In genomic region chr20:34956041-34956458, GRCh38 we compare ENCODE assay signal across 8 cellular contexts. TPM values are rescaled to one million over a fixed set of nuclear protein-coding genes. Genes with fewer than 3 reads are reported as not detected.
A peak's percentile ranks its signal among the peaks of the same experiment; 100 is the strongest.
DNase-seq lines count a peak whose midpoint lies in the region; ATAC-seq and TF ChIP-seq lines count a peak whose summit lies in the region.

No MANE protein-coding gene starts in this region.

- TF ChIP-seq POLR2A in breast epithelium (IDR thresholded peaks at IDR 0.05), result no peak

- H3K27me3 ChIP-seq in right atrium auricular region (no peaks in the 10 kb centered on the region), breast epithelium (no peaks in the 10 kb centered on the region), mononuclear cell (ENCODE audit: insufficient read depth, low read length) (no peaks in the 10 kb centered on the region)

- TF ChIP-seq CTCF in right atrium auricular region (IDR thresholded peaks at IDR 0.05) (peak; percentile 9 to 16), breast epithelium (IDR thresholded peaks at IDR 0.05) (no peak)

- H3K36me3 ChIP-seq in right atrium auricular region, result no peaks in the 10 kb centered on the region
- no peaks in the 10 kb centered on the region for H3K36me3 ChIP-seq in breast epithelium

- H3K4me3 ChIP-seq in right atrium auricular region (peak overlapping the region; percentile 67 to 70), breast epithelium (peak overlapping the region; percentile 56 to 81 (median 71)), mononuclear cell (ENCODE audit: low read length) (peak overlapping the region; percentile 66)

- no peak for ATAC-seq in GM19023 (IDR thresholded peaks at IDR 0.05; ENCODE audit: unreplicated experiment)

- intact Hi-C loops in cardiac septum (cut with DNase I) (loop anchor here (5.0 kb wide), 1 partner anchor 129 kb away; the partner anchor contains the start of gene NCOA6), breast epithelium (cut with DNase I; ENCODE audit: low total_unique reads) (loop anchor here (5.0 kb wide), 1 partner anchor 84 kb away; the partner anchor contains the start of gene GGT7)

- H3K9me3 ChIP-seq in right atrium auricular region, result no peaks in the 10 kb centered on the region
- no peaks in the 10 kb centered on the region for H3K9me3 ChIP-seq in breast epithelium
- H3K9me3 ChIP-seq in mononuclear cell (ENCODE audit: low read depth, low read length), result no peaks in the 10 kb centered on the region

- H3K4me1 ChIP-seq in right atrium auricular region, result peaks cover 0 to 13% of the 10 kb centered on the region in 2 donors
- H3K4me1 ChIP-seq in breast epithelium, result peaks cover 0 to 4% of the 10 kb centered on the region in 2 donors
- H3K4me1 ChIP-seq in mononuclear cell (ENCODE audit: insufficient read depth, low read length), result peaks cover 16% of the 10 kb centered on the region

- H3K27ac ChIP-seq in right atrium auricular region, result peak overlapping the region; percentile 94 to 95
- H3K27ac ChIP-seq in breast epithelium, result peak overlapping the region; percentile 90 to 94

- no peak for DNase-seq in right atrium auricular region (ENCODE audit: low spot score)
- no peak for DNase-seq in cardiac septum (ENCODE audit: low spot score)
- no peak for DNase-seq in breast epithelium (ENCODE audit: low spot score in 2 of 2)
- DNase-seq in HuH-7 (ENCODE audit: low spot score), result no peak
- DNase-seq in GM19238 (ENCODE audit: insufficient read length, low spot score), result no peak
- DNase-seq in SW480 (ENCODE audit: low spot score), result no peak

RNA-seq across cellular contexts. Expression of gene MYH7B, which starts 0.4 kb away (rescaled TPM):
- total RNA-seq in right atrium auricular region (10 to 100 TPM; 24.4 to 34.9 TPM), cardiac septum (238 TPM), breast epithelium (1 to 10 TPM in 1 of 3 donors, under 1 TPM in 2; 0.66 to 1.1 (median 0.73) TPM), mononuclear cell (under 0.01 TPM)

RNA-seq across cellular contexts. Expression of gene GSS, which starts 0.4 kb away (rescaled TPM):
- total RNA-seq in right atrium auricular region (10 to 100 TPM; 23.0 to 38.3 TPM), cardiac septum (27.5 TPM), breast epithelium (10 to 100 TPM; 33.4 to 61.9 (median 53.7) TPM), mononuclear cell (17.2 TPM)

Comparison
In these comparisons a context has a peak if more than half of its experiments do, and no peak if none do; other contexts are left out.
1. CTCF ChIP-seq: peak in right atrium auricular region (2 of 2); none in breast epithelium (0 of 3).
2. RNA of gene MYH7B, which starts 0.4 kb away (total RNA-seq): 238 TPM in cardiac septum (single experiment) and 24.4 to 34.9 TPM in right atrium auricular region; 0.66 to 1.1 TPM in breast epithelium and under 0.01 TPM in mononuclear cell (single experiment); every median in the first group is over 10 times any median in the second.
3. Peak in every context shown above with its lines, with median percentiles within 50 percentile points of each other: H3K4me3 ChIP-seq.